In the genomic region with DNA sequence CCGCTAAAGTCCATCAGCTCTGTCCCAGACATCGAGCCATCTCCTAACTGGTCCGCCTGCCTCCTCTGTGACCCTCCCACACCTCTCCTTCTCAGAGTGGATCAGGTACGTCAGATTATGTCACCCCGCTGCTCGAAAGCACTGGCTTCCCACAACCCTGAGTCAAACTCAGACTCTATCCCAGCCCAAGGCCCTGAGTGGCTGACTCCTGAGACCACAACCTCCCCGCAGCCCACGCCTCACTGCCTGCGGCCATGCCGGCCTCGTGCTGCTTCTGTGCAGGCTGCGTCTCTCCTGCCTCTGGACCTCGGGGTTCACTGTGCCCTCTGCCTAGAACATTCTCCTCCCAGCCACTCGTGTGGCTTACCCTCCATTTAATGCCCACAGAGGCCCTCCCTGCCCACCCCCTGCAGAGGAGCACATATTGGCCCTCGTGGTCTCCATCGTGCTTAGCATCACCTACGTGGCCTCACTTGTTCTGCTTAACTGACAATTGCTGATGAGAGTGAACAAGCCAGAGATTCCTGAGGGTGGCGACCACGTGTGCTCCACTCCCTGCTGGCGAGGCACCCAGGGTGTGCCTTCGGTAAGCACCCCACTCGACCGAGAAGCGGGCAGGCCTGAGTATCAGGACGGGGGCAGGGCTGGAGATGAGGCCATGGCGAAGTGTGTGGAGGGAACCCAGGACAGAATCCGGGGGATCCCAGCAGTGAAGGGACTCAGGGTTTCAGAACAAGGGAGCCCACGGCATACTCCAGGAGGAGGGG, we compare ENCODE assay signal across 17 cellular contexts. TPM values are rescaled to one million over a fixed set of nuclear protein-coding genes. Genes with fewer than 3 reads are reported as not detected.
DNase-seq lines count a peak whose midpoint lies in the region; ATAC-seq, FAIRE-seq and TF ChIP-seq lines count a peak whose summit lies in the region.
"Had no signal": no experiment of that assay in that cellular context is flagged by ENCODE, and none has a peak within 500 bp of the region (broad histone marks: within the 10 kb centered on the region; RNA-seq: fewer than 3 reads in every experiment).

No MANE protein-coding gene starts in this region.

- H3K9me3 Mint-ChIP-seq in activated CD4-positive, alpha-beta T cell treated with anti-CD3 and anti-CD28 coated beads, Interleukin-2, amount 10 ng/mL, durations not matched to agents 24 days and 14 days: no peaks in the 10 kb centered on the region
- H3K9me3 Mint-ChIP-seq: activated CD4-positive, alpha-beta T cell treated with anti-CD3 and anti-CD28 coated beads, Interleukin-2, amount 10 ng/mL, durations not matched to agents 7 days and 5 days; immature natural killer cell; T-cell had no signal

- no peak for TF ChIP-seq POLR2A in endothelial cell of umbilical vein (IDR thresholded peaks at IDR 0.05; ENCODE audit: low read depth, low read length)

- H3K9me1 ChIP-seq in endothelial cell of umbilical vein (replicated peaks; ENCODE audit: control insufficient read depth, extremely low read depth, insufficient read depth, low read length): no peaks in the 10 kb centered on the region

- H3K4me3 Mint-ChIP-seq in activated CD4-positive, alpha-beta T cell treated with anti-CD3 and anti-CD28 coated beads, Interleukin-2, amount 10 ng/mL, durations not matched to agents 24 days and 14 days: peak overlapping the region; percentile 1
- H3K4me3 Mint-ChIP-seq: activated CD4-positive, alpha-beta T cell treated with anti-CD3 and anti-CD28 coated beads, Interleukin-2, amount 10 ng/mL, durations not matched to agents 7 days and 5 days; immature natural killer cell; T-cell had no signal

- CTCF ChIA-PET in PC-9 (lab: Charles Lee) (no interaction called here), endothelial cell of umbilical vein (lab: Charles Lee) (interaction anchor here (0.6 to 5.8 kb wide), 6 partner anchors 10 to 29 kb away, joined by 3 to 74 read pairs (median 5); a partner anchor contains a TSS)

- dilution Hi-C loops in endothelial cell of umbilical vein (cut with MboI; ENCODE audit: extremely low pct_ligation_motif_present, low sequenced_read_pairs): no loop called here

- H4K20me1 ChIP-seq in PC-9 (ENCODE audit: insufficient read depth) (peaks cover 53% of the 10 kb centered on the region), endothelial cell of umbilical vein (replicated peaks; ENCODE audit: control insufficient read depth, extremely low read depth, insufficient read depth, low read length) (no peaks in the 10 kb centered on the region)

- no peak overlapping the region for H2AFZ ChIP-seq in PC-9
- H2AFZ ChIP-seq in endothelial cell of umbilical vein (ENCODE audit: low read depth, low read length): no peak overlapping the region

- FAIRE-seq in endothelial cell of umbilical vein (lab: Jason Lieb, UNC): no peak

- H3K9me3 ChIP-seq in PC-9 (ENCODE audit: insufficient read depth, low read depth): no peaks in the 10 kb centered on the region
- no peaks in the 10 kb centered on the region for H3K9me3 ChIP-seq in endothelial cell of umbilical vein (replicated peaks; ENCODE audit: control insufficient read depth, insufficient read depth, low read length)
- H3K9me3 ChIP-seq: testis had no signal

- H3K27me3 Mint-ChIP-seq in activated CD4-positive, alpha-beta T cell treated with anti-CD3 and anti-CD28 coated beads, Interleukin-2, amount 10 ng/mL, durations not matched to agents 24 days and 14 days: no peaks in the 10 kb centered on the region
- H3K27me3 Mint-ChIP-seq: activated CD4-positive, alpha-beta T cell treated with anti-CD3 and anti-CD28 coated beads, Interleukin-2, amount 10 ng/mL, durations not matched to agents 7 days and 5 days; T-cell had no signal

- peaks cover 54% of the 10 kb centered on the region for H3K4me1 ChIP-seq in PC-9 (replicated peaks; ENCODE audit: insufficient read depth)
- H3K4me1 ChIP-seq in endothelial cell of umbilical vein (ENCODE audit: control insufficient read depth, extremely low read depth, insufficient read depth, low read length): peaks cover 54% of the 10 kb centered on the region

- intact Hi-C loops in activated CD4-positive, alpha-beta T cell treated with anti-CD3 and anti-CD28 coated beads, Interleukin-2, amount 10 ng/mL, durations not matched to agents 24 days and 14 days (cut with micrococcal nuclease): no loop called here
- intact Hi-C loops in PC-9 (cut with micrococcal nuclease; ENCODE audit: unreplicated experiment) (loop anchor here (5.0 kb wide), 1 partner anchor 55 kb away; a partner anchor contains a TSS), endothelial cell of umbilical vein (cut with micrococcal nuclease) (no loop called here), sciatic nerve (cut with DNase I) (no loop called here)

- no TSS peak for BruUV-seq in PC-9 (replicated peaks; lab: Mats Ljungman, UMichigan)
- no TSS peak for BruUV-seq in endothelial cell of umbilical vein (replicated peaks; lab: Mats Ljungman, UMichigan)

- no peak overlapping the region for H3K9ac ChIP-seq in endothelial cell of umbilical vein (replicated peaks; ENCODE audit: extremely low read depth, insufficient read depth, low read length)

- peak; percentile 8 for ATAC-seq in sciatic nerve
- ATAC-seq: T-cell had no signal

- POLR2A ChIA-PET in PC-9 (lab: Charles Lee; ENCODE audit: unreplicated experiment) (interaction anchor here (0.6 kb wide), 1 partner anchor 26 kb away, joined by 3 read pairs; no protein-coding TSS in a partner anchor), endothelial cell of umbilical vein (lab: Charles Lee) (interaction anchor here (1.1 kb wide), 1 partner anchor 16 kb away, joined by 5 read pairs; a partner anchor contains a TSS)

- no peak for TF ChIP-seq CTCF in PC-9 (conservative IDR thresholded peaks at IDR 0.05)
- TF ChIP-seq CTCF in endothelial cell of umbilical vein (IDR thresholded peaks at IDR 0.05; ENCODE audit: extremely low read depth in 1 of 2, insufficient read depth in 1 of 2, low read depth in 1 of 2, low read length in 2 of 2): no peak

- H3K27me3 ChIP-seq in PC-9 (ENCODE audit: insufficient read depth, low read depth) (no peaks in the 10 kb centered on the region), endothelial cell of umbilical vein (ENCODE audit: control insufficient read depth in 2 of 2, insufficient read depth in 2 of 2, low read length in 2 of 2) (no peaks in the 10 kb centered on the region)
- H3K27me3 ChIP-seq: testis had no signal

- H3K27ac Mint-ChIP-seq in activated CD4-positive, alpha-beta T cell treated with anti-CD3 and anti-CD28 coated beads, Interleukin-2, amount 10 ng/mL, durations not matched to agents 24 days and 14 days: peak overlapping the region; percentile 55

- H3F3A ChIP-seq in PC-9 (ENCODE audit: insufficient read depth, low read depth): peaks cover 58% of the 10 kb centered on the region

- no peaks in the 10 kb centered on the region for H3K9me2 ChIP-seq in PC-9 (ENCODE audit: insufficient read depth)

- peaks cover 53% of the 10 kb centered on the region for H3K79me2 ChIP-seq in PC-9 (ENCODE audit: low read depth)
- H3K79me2 ChIP-seq in endothelial cell of umbilical vein (ENCODE audit: control insufficient read depth, insufficient read depth, low read length): peaks cover 41% of the 10 kb centered on the region

- H3K4me3 ChIP-seq in PC-9 (no peak overlapping the region), endothelial cell of umbilical vein (replicated peaks in 1 of 3; ENCODE audit: insufficient read depth in 1 of 3, low read depth in 1 of 3, low read length in 3 of 3) (no peak overlapping the region)
- H3K4me3 ChIP-seq: testis had no signal

- H3K36me3 ChIP-seq in PC-9 (ENCODE audit: low read depth) (peaks cover 36% of the 10 kb centered on the region), endothelial cell of umbilical vein (ENCODE audit: control insufficient read depth in 2 of 2, extremely low read depth in 1 of 2, insufficient read depth in 2 of 2, low read length in 2 of 2) (peaks cover 9 to 42% of the 10 kb centered on the region in 2 experiments)

- DNase-seq in activated CD4-positive, alpha-beta T cell treated with anti-CD3 and anti-CD28 coated beads, Interleukin-2, amount 10 ng/mL, durations not matched to agents 24 days and 14 days: no peak
- no peak for DNase-seq in activated CD4-positive, alpha-beta T cell treated with anti-CD3 and anti-CD28 coated beads, Interleukin-2, amount 50 U/mL, for 4 hours
- DNase-seq in PC-9 (no peak), endothelial cell of umbilical vein (ENCODE audit: low read depth, low spot score) (no peak), sciatic nerve (ENCODE audit: low spot score) (no peak), DMS79 (lab: John Stamatoyannopoulos, UW) (no peak), T-helper 1 cell (no peak), HuH-7.5 (ENCODE audit: low spot score) (no peak)
- DNase-seq: 8988T; activated CD4-positive, alpha-beta T cell treated with anti-CD3 and anti-CD28 coated beads, Interleukin-2, amount 10 ng/mL, durations not matched to agents 7 days and 5 days; activated effector memory CD4-positive, alpha-beta T cell treated with anti-CD3 and anti-CD28 coated beads, Interleukin-2, amount 50 U/mL, for 16 hours; dermis blood vessel endothelial cell; foreskin melanocyte; immature natural killer cell; NCI-H2171 treated with DMSO at 0.1 percent for 48 hours; T-cell had no signal

- H3K27ac ChIP-seq in PC-9: peak overlapping the region; percentile 83
- peak overlapping the region; percentile 41 for H3K27ac ChIP-seq in endothelial cell of umbilical vein (ENCODE audit: insufficient read depth, low read depth, low read length)
- H3K27ac ChIP-seq: testis had no signal

- H3K4me2 ChIP-seq in PC-9 (peak overlapping the region; percentile 72), endothelial cell of umbilical vein (ENCODE audit: insufficient read depth, low read length) (no peak overlapping the region)

- H3K36me3 Mint-ChIP-seq in activated CD4-positive, alpha-beta T cell treated with anti-CD3 and anti-CD28 coated beads, Interleukin-2, amount 10 ng/mL, durations not matched to agents 24 days and 14 days (ENCODE audit: low read depth): peaks cover 57% of the 10 kb centered on the region

- peaks cover 20% of the 10 kb centered on the region for H3K4me1 Mint-ChIP-seq in activated CD4-positive, alpha-beta T cell treated with anti-CD3 and anti-CD28 coated beads, Interleukin-2, amount 10 ng/mL, durations not matched to agents 24 days and 14 days

RNA-seq across cellular contexts. Expression of a gene that starts 13.5 kb away (rescaled TPM):
- total RNA-seq in activated CD4-positive, alpha-beta T cell treated with anti-CD3 and anti-CD28 coated beads, Interleukin-2, amount 10 ng/mL, durations not matched to agents 24 days and 14 days: 20.8 and 21.4 TPM in 2 replicates
- total RNA-seq in PC-9 (2021): 7.6 and 10.6 TPM in 2 replicates
- total RNA-seq in endothelial cell of umbilical vein: 28.6 and 32.8 TPM in 2 replicates
- 31.5 and 33.5 TPM in 2 replicates for polyA plus RNA-seq in endothelial cell of umbilical vein
- polyA plus RNA-seq in endothelial cell of umbilical vein (2011; cell fraction: cytosol; rRNA removed): 14.6 and 23.7 TPM in 2 replicates
- 49.9 and 63.7 TPM in 2 replicates for polyA plus RNA-seq in endothelial cell of umbilical vein (2011; cell fraction: nucleus; rRNA removed)
- polyA plus RNA-seq in endothelial cell of umbilical vein (2012): 23.5 and 24.5 TPM in 2 replicates
- 15.9 and 23.2 TPM in 2 replicates for polyA minus RNA-seq in endothelial cell of umbilical vein
- 3.3 TPM for polyA minus RNA-seq in endothelial cell of umbilical vein (2011; cell fraction: cytosol; rRNA and poly(A)+ RNA removed)
- polyA minus RNA-seq in endothelial cell of umbilical vein (2011; cell fraction: nucleus; rRNA and poly(A)+ RNA removed): 14.5 and 18.0 TPM in 2 replicates
- total RNA-seq in sciatic nerve: 25.2 TPM

RNA-seq across cellular contexts. Expression of a gene that starts 13.9 kb away (rescaled TPM):
- 101 and 107 TPM in 2 replicates for total RNA-seq in activated CD4-positive, alpha-beta T cell treated with anti-CD3 and anti-CD28 coated beads, Interleukin-2, amount 10 ng/mL, durations not matched to agents 24 days and 14 days
- total RNA-seq in PC-9 (2021): 93.3 and 131 TPM in 2 replicates
- 108 and 116 TPM in 2 replicates for total RNA-seq in endothelial cell of umbilical vein
- polyA plus RNA-seq in endothelial cell of umbilical vein: 144 and 179 TPM in 2 replicates
- polyA plus RNA-seq in endothelial cell of umbilical vein (2011; cell fraction: cytosol; rRNA removed): 87.1 and 114 TPM in 2 replicates
- 179 and 227 TPM in 2 replicates for polyA plus RNA-seq in endothelial cell of umbilical vein (2011; cell fraction: nucleus; rRNA removed)
- polyA plus RNA-seq in endothelial cell of umbilical vein (2012): 54.6 and 71.2 TPM in 2 replicates
- polyA minus RNA-seq in endothelial cell of umbilical vein: 86.7 and 114 TPM in 2 replicates
- 31.5 TPM for polyA minus RNA-seq in endothelial cell of umbilical vein (2011; cell fraction: cytosol; rRNA and poly(A)+ RNA removed)
- polyA minus RNA-seq in endothelial cell of umbilical vein (2011; cell fraction: nucleus; rRNA and poly(A)+ RNA removed): 65.9 and 118 TPM in 2 replicates
- 70.5 TPM for total RNA-seq in sciatic nerve

RNA-seq across cellular contexts. Expression of a gene that starts 15.4 kb away (rescaled TPM):
- 89.1 and 90.5 TPM in 2 replicates for total RNA-seq in activated CD4-positive, alpha-beta T cell treated with anti-CD3 and anti-CD28 coated beads, Interleukin-2, amount 10 ng/mL, durations not matched to agents 24 days and 14 days
- total RNA-seq in PC-9 (2021) (88.5 and 97.8 TPM in 2 replicates), endothelial cell of umbilical vein (94.9 and 101 TPM in 2 replicates), sciatic nerve (54.0 TPM)
- 40.4 and 42.4 TPM in 2 replicates for polyA plus RNA-seq in endothelial cell of umbilical vein
- polyA plus RNA-seq in endothelial cell of umbilical vein (2011; cell fraction: cytosol; rRNA removed): 34.8 and 36.2 TPM in 2 replicates
- polyA plus RNA-seq in endothelial cell of umbilical vein (2011; cell fraction: nucleus; rRNA removed): 69.1 and 74.5 TPM in 2 replicates
- polyA plus RNA-seq in endothelial cell of umbilical vein (2012): 45.1 and 54.6 TPM in 2 replicates
- polyA minus RNA-seq in endothelial cell of umbilical vein: 43.7 and 55.6 TPM in 2 replicates
- 10.0 TPM for polyA minus RNA-seq in endothelial cell of umbilical vein (2011; cell fraction: cytosol; rRNA and poly(A)+ RNA removed)
- 22.5 and 33.7 TPM in 2 replicates for polyA minus RNA-seq in endothelial cell of umbilical vein (2011; cell fraction: nucleus; rRNA and poly(A)+ RNA removed)

RNA-seq across cellular contexts. Expression of a gene that starts 56.0 kb away (rescaled TPM):
- total RNA-seq in activated CD4-positive, alpha-beta T cell treated with anti-CD3 and anti-CD28 coated beads, Interleukin-2, amount 10 ng/mL, durations not matched to agents 24 days and 14 days: 220 and 224 TPM in 2 replicates
- total RNA-seq in PC-9 (2021): 218 and 264 TPM in 2 replicates
- total RNA-seq in endothelial cell of umbilical vein: 105 and 114 TPM in 2 replicates
- polyA plus RNA-seq in endothelial cell of umbilical vein: 114 TPM in 2 replicates
- 73.3 and 75.0 TPM in 2 replicates for polyA plus RNA-seq in endothelial cell of umbilical vein (2011; cell fraction: cytosol; rRNA removed)
- polyA plus RNA-seq in endothelial cell of umbilical vein (2011; cell fraction: nucleus; rRNA removed): 43.7 and 51.1 TPM in 2 replicates
- 86.6 and 87.7 TPM in 2 replicates for polyA plus RNA-seq in endothelial cell of umbilical vein (2012)
- polyA minus RNA-seq in endothelial cell of umbilical vein: 127 and 137 TPM in 2 replicates
- 98.2 TPM for polyA minus RNA-seq in endothelial cell of umbilical vein (2011; cell fraction: cytosol; rRNA and poly(A)+ RNA removed)
- polyA minus RNA-seq in endothelial cell of umbilical vein (2011; cell fraction: nucleus; rRNA and poly(A)+ RNA removed): 22.9 and 25.6 TPM in 2 replicates
- total RNA-seq in sciatic nerve: 71.0 TPM
